Comparison of ENCODE assay signal across 8 cellular contexts in genomic region chr10:124724279-124725027, GRCh38. TPM values are rescaled to one million over a fixed set of nuclear protein-coding genes. Genes with fewer than 3 reads are reported as not detected.
DNase-seq lines count a peak whose midpoint lies in the region; ATAC-seq and TF ChIP-seq lines count a peak whose summit lies in the region.

No MANE protein-coding gene starts in this region.

- ATAC-seq in activated T-cell treated with anti-CD3 and anti-CD28 coated beads, Interleukin-2, amount 50 U/mL, for 72 hours (replicated peaks in 1 of 2): no peak
- no peak for ATAC-seq in HG02759 (IDR thresholded peaks at IDR 0.05; ENCODE audit: unreplicated experiment)
- ATAC-seq in GM21367 (IDR thresholded peaks at IDR 0.05; ENCODE audit: unreplicated experiment): no peak

- DNase-seq in activated T-cell treated with anti-CD3 and anti-CD28 coated beads, Interleukin-2, amount 50 U/mL, for 72 hours: no peak
- no peak for DNase-seq in activated T-cell treated with anti-CD3 and anti-CD28 coated beads for 4 hours
- DNase-seq in caudate nucleus (lab: John Stamatoyannopoulos, UW): peak in 58 of 61 donors; percentile 26 to 96 (median 87)
- peak; percentile 69 for DNase-seq in transverse colon
- DNase-seq in activated CD4-positive, alpha-beta T cell treated with anti-CD3 and anti-CD28 coated beads for 4 hours: no peak

- no peaks in the 10 kb centered on the region for H3K9me3 ChIP-seq in muscle layer of duodenum (ENCODE audit: control insufficient read depth in 1 of 2, low read length in 2 of 2)
- no peaks in the 10 kb centered on the region for H3K9me3 ChIP-seq in transverse colon

- H3K4me3 ChIP-seq in muscle layer of duodenum (ENCODE audit: low read depth in 1 of 2, low read length in 2 of 2) (no peak overlapping the region), transverse colon (no peak overlapping the region)

- peak overlapping the region; percentile 84 for H3K27ac Mint-ChIP-seq in activated T-cell treated with anti-CD3 and anti-CD28 coated beads, Interleukin-2, amount 50 U/mL, for 72 hours

- intact Hi-C loops in transverse colon (cut with DNase I; ENCODE audit: low total_unique reads): no loop called here

- H3K4me1 Mint-ChIP-seq in activated T-cell treated with anti-CD3 and anti-CD28 coated beads, Interleukin-2, amount 50 U/mL, for 72 hours (ENCODE audit: low read depth): peaks cover 95% of the 10 kb centered on the region

- no peaks in the 10 kb centered on the region for H3K27me3 ChIP-seq in muscle layer of duodenum (ENCODE audit: low read depth, low read length)
- no peaks in the 10 kb centered on the region for H3K27me3 ChIP-seq in transverse colon

- H3K4me1 ChIP-seq in muscle layer of duodenum (ENCODE audit: control insufficient read depth in 1 of 2, insufficient read depth in 2 of 2, low read length in 2 of 2) (peaks cover 48 to 74% of the 10 kb centered on the region in 2 donors), transverse colon (peaks cover 60 to 99% (median 81%) of the 10 kb centered on the region in 4 donors)

- H3K36me3 ChIP-seq in muscle layer of duodenum (ENCODE audit: control insufficient read depth in 1 of 2, insufficient read depth in 2 of 2, low read length in 2 of 2) (no peaks in the 10 kb centered on the region), transverse colon (no peaks in the 10 kb centered on the region)

- H3K27ac ChIP-seq in caudate nucleus (ENCODE audit: low read depth, low read length) (peak overlapping the region; percentile 97), muscle layer of duodenum (ENCODE audit: low read length) (peak overlapping the region; percentile 68), transverse colon (peak overlapping the region; percentile 76 to 86 (median 80))

- H3K4me3 Mint-ChIP-seq in activated T-cell treated with anti-CD3 and anti-CD28 coated beads, Interleukin-2, amount 50 U/mL, for 72 hours: peak overlapping the region; percentile 76 to 82

- H3K9me3 Mint-ChIP-seq in activated T-cell treated with anti-CD3 and anti-CD28 coated beads, Interleukin-2, amount 50 U/mL, for 72 hours: no peaks in the 10 kb centered on the region

- peaks cover 4 to 11% of the 10 kb centered on the region in 2 donors for H3K36me3 Mint-ChIP-seq in activated T-cell treated with anti-CD3 and anti-CD28 coated beads, Interleukin-2, amount 50 U/mL, for 72 hours (ENCODE audit: insufficient read depth in 2 of 2)

- WGBS in transverse colon (ENCODE audit: low coverage in 1 of 2), 2 donors: 61% methylated on average over 20 of the region's 20 CpGs; no CpG with 5 or more reads in 1 of the 2 donors

- no peak for TF ChIP-seq CTCF in transverse colon (IDR thresholded peaks at IDR 0.05)

- in situ Hi-C loops in transverse colon (cut with MboI; ENCODE audit: low pct_ligation_motif_present in 1 of 4, low pct_unique_long_range_greater_than_20kb in 1 of 4, low sequenced_read_pairs in 3 of 4): loop anchor here in 1 of 4 donors (25.0 kb wide), 1 partner anchor 87 kb away; no protein-coding TSS in a partner anchor

- no peak for TF ChIP-seq POLR2A in transverse colon (IDR thresholded peaks at IDR 0.05)

- TF ChIP-seq EP300 in transverse colon (IDR thresholded peaks at IDR 0.05; ENCODE audit: low read depth): no peak

- H3K27me3 Mint-ChIP-seq in activated T-cell treated with anti-CD3 and anti-CD28 coated beads, Interleukin-2, amount 50 U/mL, for 72 hours (ENCODE audit: low read depth): no peaks in the 10 kb centered on the region

RNA-seq across cellular contexts. Expression of gene FAM53B, which starts 19.7 kb away (rescaled TPM):
- total RNA-seq in activated T-cell treated with anti-CD3 and anti-CD28 coated beads, Interleukin-2, amount 50 U/mL, for 72 hours: 10 to 100 TPM; 30.0 to 37.7 TPM
- 100 to 1,000 TPM in 1 of 4 donors, 10 to 100 TPM in 3; 41.0 to 110 (median 50.0) TPM for total RNA-seq in transverse colon

Comparison
In these comparisons a context has a peak if more than half of its experiments do, and no peak if none do; other contexts are left out.
1. DNase-seq: peak in caudate nucleus (58 of 61) and transverse colon (single experiment); none in activated T-cell treated with anti-CD3 and anti-CD28 coated beads, Interleukin-2, amount 50 U/mL, for 72 hours (0 of 2), activated T-cell treated with anti-CD3 and anti-CD28 coated beads for 4 hours (single experiment) and activated CD4-positive, alpha-beta T cell treated with anti-CD3 and anti-CD28 coated beads for 4 hours (0 of 2).
2. Peak in every context shown above with its lines, with median percentiles within 50 percentile points of each other: H3K27ac ChIP-seq.